ENCODE assay signal across 3 cellular contexts in the genomic region with DNA sequence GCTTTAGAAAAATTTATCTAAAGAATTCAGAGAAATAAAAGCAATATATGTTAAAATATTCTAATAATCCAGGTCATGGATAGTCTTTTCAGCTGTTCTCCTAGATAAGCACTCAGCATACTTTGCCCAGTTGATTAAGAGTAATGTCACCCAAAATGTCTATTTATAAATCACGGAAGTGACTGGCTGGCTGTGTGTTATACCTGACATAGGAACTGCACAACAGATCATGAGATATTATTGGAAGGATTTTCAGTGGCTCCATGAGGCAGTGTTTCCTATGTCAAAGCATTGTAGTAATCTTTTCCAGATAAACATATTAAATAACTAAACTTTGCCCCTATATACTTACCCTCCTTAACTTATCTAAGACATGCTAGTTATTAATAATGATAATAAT.
TF ChIP-seq lines count a peak whose summit lies in the region.

No MANE protein-coding gene starts in this region.

TF ChIP-seq in SK-N-SH, 30 proteins besides CTCF, POLR2A, EP300 and RAD21 (continues in another document):
- no peak for TF ChIP-seq GABPA (IDR thresholded peaks at IDR 0.05; ENCODE audit: low read depth)
- no peak for TF ChIP-seq FOXJ3 (CRISPR knock-in tag; IDR thresholded peaks at IDR 0.05)
- no peak for TF ChIP-seq RFX5 (IDR thresholded peaks at IDR 0.05; ENCODE audit: low read length)
- TF ChIP-seq, protein P1, sequence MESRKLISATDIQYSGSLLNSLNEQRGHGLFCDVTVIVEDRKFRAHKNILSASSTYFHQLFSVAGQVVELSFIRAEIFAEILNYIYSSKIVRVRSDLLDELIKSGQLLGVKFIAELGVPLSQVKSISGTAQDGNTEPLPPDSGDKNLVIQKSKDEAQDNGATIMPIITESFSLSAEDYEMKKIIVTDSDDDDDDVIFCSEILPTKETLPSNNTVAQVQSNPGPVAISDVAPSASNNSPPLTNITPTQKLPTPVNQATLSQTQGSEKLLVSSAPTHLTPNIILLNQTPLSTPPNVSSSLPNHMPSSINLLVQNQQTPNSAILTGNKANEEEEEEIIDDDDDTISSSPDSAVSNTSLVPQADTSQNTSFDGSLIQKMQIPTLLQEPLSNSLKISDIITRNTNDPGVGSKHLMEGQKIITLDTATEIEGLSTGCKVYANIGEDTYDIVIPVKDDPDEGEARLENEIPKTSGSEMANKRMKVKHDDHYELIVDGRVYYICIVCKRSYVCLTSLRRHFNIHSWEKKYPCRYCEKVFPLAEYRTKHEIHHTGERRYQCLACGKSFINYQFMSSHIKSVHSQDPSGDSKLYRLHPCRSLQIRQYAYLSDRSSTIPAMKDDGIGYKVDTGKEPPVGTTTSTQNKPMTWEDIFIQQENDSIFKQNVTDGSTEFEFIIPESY (IDR thresholded peaks at IDR 0.05; ENCODE audit: borderline replicate concordance, low read depth): no peak
- no peak for TF ChIP-seq NFIC (IDR thresholded peaks at IDR 0.05; ENCODE audit: borderline replicate concordance)
- no peak for TF ChIP-seq GATA2 (CRISPR knock-in tag; IDR thresholded peaks at IDR 0.05)
- TF ChIP-seq JUND (IDR thresholded peaks at IDR 0.05): no peak
- TF ChIP-seq, protein P2, sequence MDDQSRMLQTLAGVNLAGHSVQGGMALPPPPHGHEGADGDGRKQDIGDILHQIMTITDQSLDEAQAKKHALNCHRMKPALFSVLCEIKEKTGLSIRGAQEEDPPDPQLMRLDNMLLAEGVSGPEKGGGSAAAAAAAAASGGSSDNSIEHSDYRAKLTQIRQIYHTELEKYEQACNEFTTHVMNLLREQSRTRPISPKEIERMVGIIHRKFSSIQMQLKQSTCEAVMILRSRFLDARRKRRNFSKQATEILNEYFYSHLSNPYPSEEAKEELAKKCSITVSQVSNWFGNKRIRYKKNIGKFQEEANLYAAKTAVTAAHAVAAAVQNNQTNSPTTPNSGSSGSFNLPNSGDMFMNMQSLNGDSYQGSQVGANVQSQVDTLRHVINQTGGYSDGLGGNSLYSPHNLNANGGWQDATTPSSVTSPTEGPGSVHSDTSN (IDR thresholded peaks at IDR 0.05): no peak
- TF ChIP-seq, protein P3, sequence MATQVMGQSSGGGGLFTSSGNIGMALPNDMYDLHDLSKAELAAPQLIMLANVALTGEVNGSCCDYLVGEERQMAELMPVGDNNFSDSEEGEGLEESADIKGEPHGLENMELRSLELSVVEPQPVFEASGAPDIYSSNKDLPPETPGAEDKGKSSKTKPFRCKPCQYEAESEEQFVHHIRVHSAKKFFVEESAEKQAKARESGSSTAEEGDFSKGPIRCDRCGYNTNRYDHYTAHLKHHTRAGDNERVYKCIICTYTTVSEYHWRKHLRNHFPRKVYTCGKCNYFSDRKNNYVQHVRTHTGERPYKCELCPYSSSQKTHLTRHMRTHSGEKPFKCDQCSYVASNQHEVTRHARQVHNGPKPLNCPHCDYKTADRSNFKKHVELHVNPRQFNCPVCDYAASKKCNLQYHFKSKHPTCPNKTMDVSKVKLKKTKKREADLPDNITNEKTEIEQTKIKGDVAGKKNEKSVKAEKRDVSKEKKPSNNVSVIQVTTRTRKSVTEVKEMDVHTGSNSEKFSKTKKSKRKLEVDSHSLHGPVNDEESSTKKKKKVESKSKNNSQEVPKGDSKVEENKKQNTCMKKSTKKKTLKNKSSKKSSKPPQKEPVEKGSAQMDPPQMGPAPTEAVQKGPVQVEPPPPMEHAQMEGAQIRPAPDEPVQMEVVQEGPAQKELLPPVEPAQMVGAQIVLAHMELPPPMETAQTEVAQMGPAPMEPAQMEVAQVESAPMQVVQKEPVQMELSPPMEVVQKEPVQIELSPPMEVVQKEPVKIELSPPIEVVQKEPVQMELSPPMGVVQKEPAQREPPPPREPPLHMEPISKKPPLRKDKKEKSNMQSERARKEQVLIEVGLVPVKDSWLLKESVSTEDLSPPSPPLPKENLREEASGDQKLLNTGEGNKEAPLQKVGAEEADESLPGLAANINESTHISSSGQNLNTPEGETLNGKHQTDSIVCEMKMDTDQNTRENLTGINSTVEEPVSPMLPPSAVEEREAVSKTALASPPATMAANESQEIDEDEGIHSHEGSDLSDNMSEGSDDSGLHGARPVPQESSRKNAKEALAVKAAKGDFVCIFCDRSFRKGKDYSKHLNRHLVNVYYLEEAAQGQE (IDR thresholded peaks at IDR 0.05; ENCODE audit: low read depth, low read length): no peak
- no peak for TF ChIP-seq EZH2phosphoT487 (IDR thresholded peaks at IDR 0.05; ENCODE audit: borderline replicate concordance, low read depth)
- TF ChIP-seq, protein P4, sequence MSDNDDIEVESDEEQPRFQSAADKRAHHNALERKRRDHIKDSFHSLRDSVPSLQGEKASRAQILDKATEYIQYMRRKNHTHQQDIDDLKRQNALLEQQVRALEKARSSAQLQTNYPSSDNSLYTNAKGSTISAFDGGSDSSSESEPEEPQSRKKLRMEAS (IDR thresholded peaks at IDR 0.05; ENCODE audit: low read depth): no peak
- TF ChIP-seq FOSL2 (IDR thresholded peaks at IDR 0.05; ENCODE audit: borderline replicate concordance, low read depth): no peak

TF ChIP-seq in SK-N-SH treated with all-trans-retinoic acid at 6 μM for 48 hours, 23 proteins besides CTCF, POLR2A, EP300 and RAD21:
- no peak for TF ChIP-seq ARNTL (CRISPR knock-in tag; IDR thresholded peaks at IDR 0.05; ENCODE audit: borderline replicate concordance, low read depth)
- no peak for TF ChIP-seq ZFP30 (CRISPR knock-in tag; IDR thresholded peaks at IDR 0.05)
- no peak for TF ChIP-seq SNAI2 (CRISPR knock-in tag; IDR thresholded peaks at IDR 0.05)
- TF ChIP-seq TSHZ2 (CRISPR knock-in tag; IDR thresholded peaks at IDR 0.05): no peak
- TF ChIP-seq TCF4 (CRISPR knock-in tag; IDR thresholded peaks at IDR 0.05; ENCODE audit: borderline replicate concordance): no peak
- no peak for TF ChIP-seq ZNF70 (CRISPR knock-in tag; IDR thresholded peaks at IDR 0.05)

TF ChIP-seq in endothelial cell of umbilical vein, 7 proteins besides CTCF, POLR2A, EP300 and RAD21:
- no peak for TF ChIP-seq JUN (IDR thresholded peaks at IDR 0.05; ENCODE audit: borderline replicate concordance, insufficient read depth, insufficient read length, low read depth)
- TF ChIP-seq EZH2 (IDR thresholded peaks at IDR 0.05; ENCODE audit: borderline replicate concordance, low read depth, low read length, severe bottlenecking): no peak
- TF ChIP-seq MYC (IDR thresholded peaks at IDR 0.05; ENCODE audit: low read depth, low read length): no peak
- no peak for TF ChIP-seq FOS (IDR thresholded peaks at IDR 0.05; ENCODE audit: borderline replicate concordance, insufficient read depth, low read length)
- TF ChIP-seq, protein P4 (IDR thresholded peaks at IDR 0.05; ENCODE audit: insufficient read depth, insufficient read length): no peak
- TF ChIP-seq POLR2AphosphoS5 (IDR thresholded peaks at IDR 0.05; ENCODE audit: insufficient read depth, low read depth, low read length): no peak
- TF ChIP-seq GATA2 (IDR thresholded peaks at IDR 0.05; ENCODE audit: insufficient read depth, insufficient read length, low read depth, low read length): no peak
